8 cellular contexts compared by ENCODE assay signal in the genomic region with DNA sequence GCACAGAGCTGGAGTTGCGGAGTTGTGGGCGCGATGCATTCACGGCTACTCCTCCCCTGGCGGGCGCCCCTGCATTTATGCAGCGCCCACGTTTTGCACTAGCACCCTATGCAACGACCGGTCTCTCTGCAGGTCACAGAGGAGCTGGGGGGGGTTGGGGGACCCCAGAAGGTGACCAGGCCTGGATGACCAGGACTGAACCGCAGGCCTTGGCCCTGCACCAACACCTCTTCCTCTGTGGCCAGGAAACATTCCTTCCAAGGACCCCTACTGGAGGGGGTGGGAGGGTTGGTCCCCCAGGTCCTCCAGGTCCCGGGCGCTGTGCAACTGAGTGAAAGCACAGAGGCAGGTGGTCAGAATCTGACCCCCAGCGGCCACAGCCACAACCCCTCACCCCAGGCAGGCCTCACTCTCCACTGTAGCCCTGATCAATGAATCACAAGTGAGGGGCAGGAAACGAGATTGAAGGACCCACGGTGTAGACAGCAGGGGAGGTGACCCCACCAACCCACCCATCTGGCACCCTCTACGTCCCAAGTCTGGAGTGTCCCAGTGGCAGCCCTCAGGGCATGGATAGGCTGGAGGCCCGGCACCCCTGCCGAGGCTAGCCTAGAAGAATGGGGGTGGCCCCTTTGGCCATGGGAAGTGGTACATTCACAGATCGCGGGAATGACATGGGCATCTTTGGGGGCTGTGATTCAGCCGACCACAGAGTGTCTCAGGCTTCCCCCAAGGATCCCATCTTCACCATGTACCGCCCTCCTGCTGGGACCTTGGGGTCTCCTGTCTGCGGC. TPM values are rescaled to one million over a fixed set of nuclear protein-coding genes. Genes with fewer than 3 reads are reported as not detected.
DNase-seq lines count a peak whose midpoint lies in the region; ATAC-seq, FAIRE-seq and TF ChIP-seq lines count a peak whose summit lies in the region.

No MANE protein-coding gene starts in this region.

- H4K20me1 ChIP-seq in BLaER1 (no peaks in the 10 kb centered on the region), keratinocyte (ENCODE audit: control insufficient read depth, extremely low read depth, insufficient read depth, low read length) (no peaks in the 10 kb centered on the region)

- no peak for FAIRE-seq in keratinocyte (lab: Jason Lieb, UNC)

- H3K27ac Mint-ChIP-seq in activated naive CD4-positive, alpha-beta T cell treated with anti-CD3 and anti-CD28 coated beads, Interleukin-2, amount 50 U/mL, for 72 hours: peak overlapping the region; percentile 86 to 90

- H3K4me1 ChIP-seq in BLaER1 (peaks cover 74% of the 10 kb centered on the region), HAP-1 (peaks cover 24% of the 10 kb centered on the region), keratinocyte (ENCODE audit: control insufficient read depth, extremely low read depth, insufficient read depth, low read length) (peaks cover 39% of the 10 kb centered on the region), testis (peaks cover 48% of the 10 kb centered on the region)

- TF ChIP-seq CTCF in keratinocyte (optimal IDR thresholded peaks at IDR 0.05 in 1 of 3, IDR thresholded peaks at IDR 0.05 in 1 of 3, conservative IDR thresholded peaks at IDR 0.05 in 1 of 3; ENCODE audit: extremely low read depth in 1 of 3, insufficient read depth in 2 of 3, low read length in 3 of 3) (no peak), testis (IDR thresholded peaks at IDR 0.05) (no peak)

- TF ChIP-seq POLR2A in testis (IDR thresholded peaks at IDR 0.05): no peak

- peak overlapping the region; percentile 68 for H2AFZ ChIP-seq in keratinocyte (ENCODE audit: control insufficient read depth, low read length)

- dilution Hi-C loops in keratinocyte (cut with MboI; ENCODE audit: extremely low pct_ligation_motif_present, low sequenced_read_pairs): no loop called here

- no peak for DNase-seq in HAP-1 (ENCODE audit: low spot score in 2 of 2)
- DNase-seq in activated naive CD4-positive, alpha-beta T cell treated with anti-CD3 and anti-CD28 coated beads, Interleukin-2, amount 50 U/mL, for 72 hours (ENCODE audit: low spot score in 2 of 2): no peak
- no peak for DNase-seq in keratinocyte (ENCODE audit: low read depth, low spot score)
- no peak for DNase-seq in testis
- no peak for DNase-seq in COLO829 (ENCODE audit: low spot score)
- DNase-seq in cerebellar nuclear complex (lab: John Stamatoyannopoulos, UW): no peak

- H3K9me1 ChIP-seq in keratinocyte (ENCODE audit: control insufficient read depth, extremely low read depth, insufficient read depth, low read length): no peaks in the 10 kb centered on the region

- in situ Hi-C loops in HAP-1 (cut with MboI; ENCODE audit: low sequenced_read_pairs): no loop called here

- H3K27ac ChIP-seq in BLaER1: peak overlapping the region; percentile 92
- H3K27ac ChIP-seq in keratinocyte (ENCODE audit: control insufficient read depth, insufficient read depth, low read length): peak overlapping the region; percentile 95
- H3K27ac ChIP-seq in testis: peak overlapping the region; percentile 53 to 100

- peak overlapping the region; percentile 75 for H3K4me3 ChIP-seq in BLaER1
- peak overlapping the region; percentile 61 for H3K4me3 ChIP-seq in HAP-1
- peak overlapping the region; percentile 25 to 66 (median 64) for H3K4me3 ChIP-seq in keratinocyte (ENCODE audit: control insufficient read depth in 2 of 3, extremely low read depth in 1 of 3, insufficient read depth in 2 of 3, low read depth in 1 of 3, low read length in 3 of 3)
- peak overlapping the region; percentile 73 to 74 for H3K4me3 ChIP-seq in testis

- intact Hi-C loops in testis (cut with DNase I; ENCODE audit: low total_unique reads): no loop called here

- WGBS in testis, 2 donors: 26 to 36% methylated on average over 15 to 24 of the region's 24 CpGs

- H3K9me3 Mint-ChIP-seq in activated naive CD4-positive, alpha-beta T cell treated with anti-CD3 and anti-CD28 coated beads, Interleukin-2, amount 50 U/mL, for 72 hours: no peaks in the 10 kb centered on the region

- peaks cover 0 to 5% of the 10 kb centered on the region in 2 donors for H3K36me3 Mint-ChIP-seq in activated naive CD4-positive, alpha-beta T cell treated with anti-CD3 and anti-CD28 coated beads, Interleukin-2, amount 50 U/mL, for 72 hours

- H3K4me2 ChIP-seq in BLaER1 (peak overlapping the region; percentile 93), keratinocyte (ENCODE audit: control insufficient read depth, extremely low read depth, insufficient read depth, low read depth, low read length) (peak overlapping the region; percentile 96)

- H3K9ac ChIP-seq in BLaER1 (peak overlapping the region; percentile 88), keratinocyte (ENCODE audit: control insufficient read depth, extremely low read depth, insufficient read depth, low read length) (peak overlapping the region; percentile 90)

- H3K27me3 ChIP-seq in BLaER1 (no peaks in the 10 kb centered on the region), HAP-1 (ENCODE audit: low read depth) (no peaks in the 10 kb centered on the region), keratinocyte (ENCODE audit: control insufficient read depth, extremely low read depth, insufficient read depth, low read length) (no peaks in the 10 kb centered on the region), testis (no peaks in the 10 kb centered on the region)

- H3K79me2 ChIP-seq in keratinocyte (ENCODE audit: control insufficient read depth, insufficient read depth, low read length): no peaks in the 10 kb centered on the region

- H3K9me3 ChIP-seq in BLaER1: no peaks in the 10 kb centered on the region
- no peaks in the 10 kb centered on the region for H3K9me3 ChIP-seq in HAP-1
- H3K9me3 ChIP-seq in keratinocyte (ENCODE audit: control insufficient read depth, low read depth, low read length): no peaks in the 10 kb centered on the region
- H3K9me3 ChIP-seq in testis: no peaks in the 10 kb centered on the region

- peak; percentile 11 to 42 for ATAC-seq in activated naive CD4-positive, alpha-beta T cell treated with anti-CD3 and anti-CD28 coated beads, Interleukin-2, amount 50 U/mL, for 72 hours
- no peak for ATAC-seq in HG03342 (IDR thresholded peaks at IDR 0.05; ENCODE audit: unreplicated experiment)

- H3K36me3 ChIP-seq in BLaER1 (no peaks in the 10 kb centered on the region), HAP-1 (replicated peaks) (no peaks in the 10 kb centered on the region), keratinocyte (ENCODE audit: control insufficient read depth in 2 of 2, extremely low read depth in 1 of 2, insufficient read depth in 2 of 2, low read length in 2 of 2) (no peaks in the 10 kb centered on the region), testis (ENCODE audit: low read depth, missing control alignments) (no peaks in the 10 kb centered on the region)

RNA-seq across cellular contexts. Expression of gene MKNK2, which starts 11.1 kb away (rescaled TPM):
- total RNA-seq in activated naive CD4-positive, alpha-beta T cell treated with anti-CD3 and anti-CD28 coated beads, Interleukin-2, amount 50 U/mL, for 72 hours: 100 to 1,000 TPM; 211 to 261 TPM
- polyA plus RNA-seq in keratinocyte (64.0 to 113 TPM (median 88.3 TPM) in 3 replicates), testis (ENCODE audit: insufficient read depth, low read depth, low replicate concordance) (76.5 TPM)
- 155 TPM for polyA plus RNA-seq in keratinocyte (2011; ENCODE audit: low read depth)
- polyA plus RNA-seq in keratinocyte (2011; cell fraction: cytosol; rRNA removed): 54.2 and 95.8 TPM in 2 replicates
- polyA plus RNA-seq in keratinocyte (2011; cell fraction: nucleus; rRNA removed): 87.3 and 99.2 TPM in 2 replicates
- polyA plus RNA-seq in keratinocyte (2012; ENCODE audit: low replicate concordance): 101 and 231 TPM in 2 replicates
- polyA minus RNA-seq in keratinocyte: 111 to 139 TPM (median 130 TPM) in 3 replicates
- 391 TPM for polyA minus RNA-seq in keratinocyte (2011; cell fraction: cytosol; rRNA and poly(A)+ RNA removed)
- polyA minus RNA-seq in keratinocyte (2011; cell fraction: nucleus; rRNA and poly(A)+ RNA removed): 86.2 and 87.5 TPM in 2 replicates
- 100 to 1,000 TPM in 1 of 2 donors, 10 to 100 TPM in 1; 93.0 to 103 TPM for total RNA-seq in testis

RNA-seq across cellular contexts. Expression of gene MOB3A, which starts 34.0 kb away (rescaled TPM):
- total RNA-seq in activated naive CD4-positive, alpha-beta T cell treated with anti-CD3 and anti-CD28 coated beads, Interleukin-2, amount 50 U/mL, for 72 hours: 100 to 1,000 TPM in 1 of 2 donors, 10 to 100 TPM in 1; 91.8 to 183 TPM
- polyA plus RNA-seq in keratinocyte: 24.1 to 61.8 TPM (median 34.2 TPM) in 3 replicates
- 8.6 TPM for polyA plus RNA-seq in keratinocyte (2011; ENCODE audit: low read depth)
- polyA plus RNA-seq in keratinocyte (2011; cell fraction: cytosol; rRNA removed): 35.7 and 45.2 TPM in 2 replicates
- polyA plus RNA-seq in keratinocyte (2011; cell fraction: nucleus; rRNA removed): 44.3 and 61.8 TPM in 2 replicates
- polyA plus RNA-seq in keratinocyte (2012; ENCODE audit: low replicate concordance): 20.9 and 52.4 TPM in 2 replicates
- 57.5 to 202 TPM (median 64.4 TPM) in 3 replicates for polyA minus RNA-seq in keratinocyte
- polyA minus RNA-seq in keratinocyte (2011; cell fraction: cytosol; rRNA and poly(A)+ RNA removed): 125 TPM
- 30.7 and 47.2 TPM in 2 replicates for polyA minus RNA-seq in keratinocyte (2011; cell fraction: nucleus; rRNA and poly(A)+ RNA removed)
- 10 to 100 TPM; 22.8 to 31.6 TPM for total RNA-seq in testis
- 17.8 TPM for polyA plus RNA-seq in testis (ENCODE audit: insufficient read depth, low read depth, low replicate concordance)

RNA-seq across cellular contexts. Expression of gene IZUMO4, which starts 34.6 kb away (rescaled TPM):
- total RNA-seq in activated naive CD4-positive, alpha-beta T cell treated with anti-CD3 and anti-CD28 coated beads, Interleukin-2, amount 50 U/mL, for 72 hours: 100 to 1,000 TPM in 1 of 2 donors, 10 to 100 TPM in 1; 29.7 to 105 TPM
- polyA plus RNA-seq in keratinocyte (6.0 to 14.9 TPM (median 6.7 TPM) in 3 replicates), testis (ENCODE audit: insufficient read depth, low read depth, low replicate concordance) (796 TPM)
- 1.8 TPM for polyA plus RNA-seq in keratinocyte (2011; ENCODE audit: low read depth)
- polyA plus RNA-seq in keratinocyte (2011; cell fraction: cytosol; rRNA removed): 3.4 and 6.7 TPM in 2 replicates
- 23.2 and 33.2 TPM in 2 replicates for polyA plus RNA-seq in keratinocyte (2011; cell fraction: nucleus; rRNA removed)
- polyA plus RNA-seq in keratinocyte (2012; ENCODE audit: low replicate concordance): 6.3 and 7.6 TPM in 2 replicates
- 5.0 to 8.4 TPM (median 7.2 TPM) in 3 replicates for polyA minus RNA-seq in keratinocyte
- 3.5 TPM for polyA minus RNA-seq in keratinocyte (2011; cell fraction: cytosol; rRNA and poly(A)+ RNA removed)
- polyA minus RNA-seq in keratinocyte (2011; cell fraction: nucleus; rRNA and poly(A)+ RNA removed): 1.6 and 3.3 TPM in 2 replicates
- 100 to 1,000 TPM; 208 to 276 TPM for total RNA-seq in testis

RNA-seq across cellular contexts. Expression of gene BTBD2, which starts 46.6 kb away (rescaled TPM):
- total RNA-seq in activated naive CD4-positive, alpha-beta T cell treated with anti-CD3 and anti-CD28 coated beads, Interleukin-2, amount 50 U/mL, for 72 hours: 10 to 100 TPM; 24.6 to 60.8 TPM
- 19.2 to 24.7 TPM (median 22.3 TPM) in 3 replicates for polyA plus RNA-seq in keratinocyte
- polyA plus RNA-seq in keratinocyte (2011; ENCODE audit: low read depth): 8.6 TPM
- polyA plus RNA-seq in keratinocyte (2011; cell fraction: cytosol; rRNA removed): 11.0 and 32.9 TPM in 2 replicates
- polyA plus RNA-seq in keratinocyte (2011; cell fraction: nucleus; rRNA removed): 14.9 and 23.3 TPM in 2 replicates
- 25.2 and 57.3 TPM in 2 replicates for polyA plus RNA-seq in keratinocyte (2012; ENCODE audit: low replicate concordance)
- 17.0 to 54.3 TPM (median 18.8 TPM) in 3 replicates for polyA minus RNA-seq in keratinocyte
- 68.1 TPM for polyA minus RNA-seq in keratinocyte (2011; cell fraction: cytosol; rRNA and poly(A)+ RNA removed)
- polyA minus RNA-seq in keratinocyte (2011; cell fraction: nucleus; rRNA and poly(A)+ RNA removed): 18.3 and 19.4 TPM in 2 replicates
- total RNA-seq in testis: 100 to 1,000 TPM in 1 of 2 donors, 10 to 100 TPM in 1; 61.1 to 117 TPM
- 43.2 TPM for polyA plus RNA-seq in testis (ENCODE audit: insufficient read depth, low read depth, low replicate concordance)
